Comparison of ENCODE assay signal across 27 cellular contexts in genomic region chr1:74763714-74764301, GRCh38. TPM values are rescaled to one million over a fixed set of nuclear protein-coding genes. Genes with fewer than 3 reads are reported as not detected.
DNase-seq lines count a peak whose midpoint lies in the region; ATAC-seq and TF ChIP-seq lines count a peak whose summit lies in the region.
"Had no signal": no experiment of that assay in that cellular context is flagged by ENCODE, and none has a peak within 500 bp of the region (broad histone marks: within the 10 kb centered on the region; RNA-seq: fewer than 3 reads in every experiment).

No MANE protein-coding gene starts in this region.

- H3K9me3 Mint-ChIP-seq in activated CD4-positive, alpha-beta T cell treated with anti-CD3 and anti-CD28 coated beads for 36 hours (ENCODE audit: low read depth), result no peaks in the 10 kb centered on the region
- H3K9me3 Mint-ChIP-seq in activated T-helper 1 cell treated with anti-CD3 and anti-CD28 coated beads, Interleukin-12 subunit alpha, Interleukin-12 subunit beta, Interleukin-2, Interleukin-4 antibody, amounts not matched to agents 30 ng/mL and 10 ng/mL and 1 ng/mL, durations not matched to agents 14 hours and 24 hours and 36 hours, result no peaks in the 10 kb centered on the region
- H3K9me3 Mint-ChIP-seq: HFFc6; natural killer cell treated with Interleukin-12 subunit alpha and Interleukin-12 subunit beta and Interleukin-15 and Interleukin-18, amount 100 ng/mL, for 72 hours; stimulated activated memory B cell treated with anti-CD40 and anti-IgM and Interleukin-4, amounts not matched to agents 10 μg/mL and 1 μg/mL and 100 μg/mL, for 72 hours had no signal

- H3K36me3 Mint-ChIP-seq in activated CD4-positive, alpha-beta T cell treated with anti-CD3 and anti-CD28 coated beads for 36 hours (ENCODE audit: low read depth), result peaks cover 49% of the 10 kb centered on the region
- peaks cover 29% of the 10 kb centered on the region for H3K36me3 Mint-ChIP-seq in activated T-helper 1 cell treated with anti-CD3 and anti-CD28 coated beads, Interleukin-12 subunit alpha, Interleukin-12 subunit beta, Interleukin-2, Interleukin-4 antibody, amounts not matched to agents 30 ng/mL and 10 ng/mL and 1 ng/mL, durations not matched to agents 14 hours and 24 hours and 36 hours (ENCODE audit: low read depth)

- intact Hi-C loops in activated CD4-positive, alpha-beta T cell treated with anti-CD3 and anti-CD28 coated beads for 36 hours (cut with DNase I, micrococcal nuclease), result loop anchor here in 1 of 2 experiments (2.0 to 10.0 kb wide), 3 partner anchors 31 to 1021 kb away; partner anchors contain the start of genes ACADM, CRYZ, RABGGTB and TYW3
- intact Hi-C loops in A673 (cut with micrococcal nuclease; ENCODE audit: unreplicated experiment) (no loop called here), vagina (cut with DNase I) (no loop called here)
- intact Hi-C loops in activated T-helper 1 cell treated with anti-CD3 and anti-CD28 coated beads, Interleukin-12 subunit alpha, Interleukin-12 subunit beta, Interleukin-2, Interleukin-4 antibody, amounts not matched to agents 30 ng/mL and 10 ng/mL and 1 ng/mL, durations not matched to agents 14 hours and 24 hours and 36 hours (cut with micrococcal nuclease), result loop anchor here (2.0 kb wide), 1 partner anchor 31 kb away; the partner anchor contains the start of genes CRYZ and TYW3

- no peak for TF ChIP-seq POLR2A in vagina (IDR thresholded peaks at IDR 0.05)

- BruUV-seq in A673 (replicated peaks; lab: Mats Ljungman, UMichigan), result TSS peak; percentile 32

- H3K9me3 ChIP-seq in A673 (ENCODE audit: low read depth, low read length, poor library complexity, severe bottlenecking), result no peaks in the 10 kb centered on the region
- no peaks in the 10 kb centered on the region for H3K9me3 ChIP-seq in vagina
- H3K9me3 ChIP-seq: gastrocnemius medialis, lower lobe of right lung, Peyer's patch, testis had no signal

- TF ChIP-seq CTCF in A673 (conservative IDR thresholded peaks at IDR 0.05; ENCODE audit: low read depth, low read length) (no peak), vagina (IDR thresholded peaks at IDR 0.05) (no peak)

- no peak overlapping the region for H3K27ac ChIP-seq in A673 (ENCODE audit: low read depth, low read length, poor library complexity, severe bottlenecking)
- no peak overlapping the region for H3K27ac ChIP-seq in vagina
- H3K27ac ChIP-seq: brain microvascular endothelial cell, C4-2B, gastrocnemius medialis, lower lobe of right lung, Peyer's patch, testis had no signal

- H3K4me1 ChIP-seq in A673 (ENCODE audit: insufficient read depth, low read length, poor library complexity, severe bottlenecking) (no peaks in the 10 kb centered on the region), vagina (no peaks in the 10 kb centered on the region)
- H3K4me1 ChIP-seq: gastrocnemius medialis, lower lobe of right lung, Peyer's patch, testis had no signal

- POLR2A ChIA-PET in activated CD4-positive, alpha-beta T cell treated with anti-CD3 and anti-CD28 coated beads for 36 hours (lab: Charles Lee), result interaction anchor here (1.0 to 1.3 kb wide), 2 partner anchors 8 to 19 kb away, joined by 3 read pairs; no protein-coding TSS in a partner anchor
- POLR2A ChIA-PET in A673 (lab: Charles Lee; ENCODE audit: low non-redundant PET), result no interaction called here

- H3K27me3 Mint-ChIP-seq in activated CD4-positive, alpha-beta T cell treated with anti-CD3 and anti-CD28 coated beads for 36 hours, result no peaks in the 10 kb centered on the region
- H3K27me3 Mint-ChIP-seq in activated T-helper 1 cell treated with anti-CD3 and anti-CD28 coated beads, Interleukin-12 subunit alpha, Interleukin-12 subunit beta, Interleukin-2, Interleukin-4 antibody, amounts not matched to agents 30 ng/mL and 10 ng/mL and 1 ng/mL, durations not matched to agents 14 hours and 24 hours and 36 hours (ENCODE audit: insufficient read depth), result no peaks in the 10 kb centered on the region
- H3K27me3 Mint-ChIP-seq: natural killer cell treated with Interleukin-12 subunit alpha and Interleukin-12 subunit beta and Interleukin-15 and Interleukin-18, amount 100 ng/mL, for 72 hours; stimulated activated memory B cell treated with anti-CD40 and anti-IgM and Interleukin-4, amounts not matched to agents 10 μg/mL and 1 μg/mL and 100 μg/mL, for 72 hours had no signal

- H3K4me1 Mint-ChIP-seq in activated CD4-positive, alpha-beta T cell treated with anti-CD3 and anti-CD28 coated beads for 36 hours, result peaks cover 22% of the 10 kb centered on the region
- peaks cover 10% of the 10 kb centered on the region for H3K4me1 Mint-ChIP-seq in activated T-helper 1 cell treated with anti-CD3 and anti-CD28 coated beads, Interleukin-12 subunit alpha, Interleukin-12 subunit beta, Interleukin-2, Interleukin-4 antibody, amounts not matched to agents 30 ng/mL and 10 ng/mL and 1 ng/mL, durations not matched to agents 14 hours and 24 hours and 36 hours (ENCODE audit: low read depth)
- H3K4me1 Mint-ChIP-seq: stimulated activated memory B cell treated with anti-CD40 and anti-IgM and Interleukin-4, amounts not matched to agents 10 μg/mL and 1 μg/mL and 100 μg/mL, for 72 hours had no signal

- no peak overlapping the region for H3K4me3 ChIP-seq in A673 (ENCODE audit: low read depth, low read length, poor library complexity, severe bottlenecking)
- no peak overlapping the region for H3K4me3 ChIP-seq in vagina
- H3K4me3 ChIP-seq: gastrocnemius medialis, lower lobe of right lung, Peyer's patch, testis had no signal

- H3K36me3 ChIP-seq in A673 (ENCODE audit: insufficient read depth, low read length, poor library complexity, severe bottlenecking) (no peaks in the 10 kb centered on the region), vagina (no peaks in the 10 kb centered on the region)

- no peak for DNase-seq in activated CD4-positive, alpha-beta T cell treated with anti-CD3 and anti-CD28 coated beads for 36 hours
- DNase-seq in activated CD4-positive, alpha-beta T cell treated with anti-CD3 and anti-CD28 coated beads, Interleukin-2, amount 50 U/mL, for 1 hour, result no peak
- DNase-seq in A673 (ENCODE audit: low spot score), result no peak
- DNase-seq in activated T-helper 1 cell treated with anti-CD3 and anti-CD28 coated beads, Interleukin-12 subunit alpha, Interleukin-12 subunit beta, Interleukin-2, Interleukin-4 antibody, amounts not matched to agents 30 ng/mL and 10 ng/mL and 1 ng/mL, durations not matched to agents 14 hours and 24 hours and 36 hours (ENCODE audit: low spot score), result no peak
- peak; percentile 5 for DNase-seq in dermis blood vessel endothelial cell
- no peak for DNase-seq in vagina (ENCODE audit: extremely low spot score in 2 of 2)
- DNase-seq: 8988T; activated CD4-positive, alpha-beta T cell treated with anti-CD3 and anti-CD28 coated beads for 1 hour; amniotic stem cell; brain microvascular endothelial cell; gastrocnemius medialis; GOT3; HFFc6; lower lobe of right lung; NCI-H1048; NCI-H2107; NCI-H446; NCI-H748 treated with DMSO at 0.1 percent for 48 hours; Peyer's patch; SHP77 treated with DMSO at 0.1 percent for 48 hours; stimulated activated CD4-positive, alpha-beta T cell treated with anti-CD3 and anti-CD28 coated beads, Interleukin-15, amount 100 ng/mL, for 24 hours; testis had no signal

- ATAC-seq in activated CD4-positive, alpha-beta T cell treated with anti-CD3 and anti-CD28 coated beads for 36 hours, result peak; percentile 89
- ATAC-seq in GM18511 (IDR thresholded peaks at IDR 0.05; ENCODE audit: unreplicated experiment), result no peak
- no peak for ATAC-seq in GM21576 (IDR thresholded peaks at IDR 0.05; ENCODE audit: unreplicated experiment)
- ATAC-seq: gastrocnemius medialis; lower lobe of right lung; stimulated activated memory B cell treated with anti-CD40 and anti-IgM and Interleukin-4, amounts not matched to agents 10 μg/mL and 1 μg/mL and 100 μg/mL, for 72 hours had no signal

- H3K27me3 ChIP-seq in A673 (replicated peaks; ENCODE audit: insufficient read depth, low read depth, low read length, poor library complexity), result no peaks in the 10 kb centered on the region
- no peaks in the 10 kb centered on the region for H3K27me3 ChIP-seq in vagina
- H3K27me3 ChIP-seq: brain microvascular endothelial cell, gastrocnemius medialis, Peyer's patch, testis had no signal

- CTCF ChIA-PET in activated CD4-positive, alpha-beta T cell treated with anti-CD3 and anti-CD28 coated beads for 36 hours (lab: Charles Lee), result interaction anchor here (0.8 to 1.3 kb wide), 4 partner anchors 8 to 74 kb away, joined by 3 to 5 read pairs (median 4); no protein-coding TSS in a partner anchor
- CTCF ChIA-PET in A673 (lab: Charles Lee), result no interaction called here

- peak overlapping the region; percentile 67 for H3K27ac Mint-ChIP-seq in activated CD4-positive, alpha-beta T cell treated with anti-CD3 and anti-CD28 coated beads for 36 hours
- peak overlapping the region; percentile 20 for H3K27ac Mint-ChIP-seq in activated T-helper 1 cell treated with anti-CD3 and anti-CD28 coated beads, Interleukin-12 subunit alpha, Interleukin-12 subunit beta, Interleukin-2, Interleukin-4 antibody, amounts not matched to agents 30 ng/mL and 10 ng/mL and 1 ng/mL, durations not matched to agents 14 hours and 24 hours and 36 hours
- H3K27ac Mint-ChIP-seq: HFFc6; natural killer cell treated with Interleukin-12 subunit alpha and Interleukin-12 subunit beta and Interleukin-15 and Interleukin-18, amount 100 ng/mL, for 72 hours; stimulated activated memory B cell treated with anti-CD40 and anti-IgM and Interleukin-4, amounts not matched to agents 10 μg/mL and 1 μg/mL and 100 μg/mL, for 72 hours had no signal

- H3K4me3 Mint-ChIP-seq in activated CD4-positive, alpha-beta T cell treated with anti-CD3 and anti-CD28 coated beads for 36 hours, result no peak overlapping the region
- no peak overlapping the region for H3K4me3 Mint-ChIP-seq in activated T-helper 1 cell treated with anti-CD3 and anti-CD28 coated beads, Interleukin-12 subunit alpha, Interleukin-12 subunit beta, Interleukin-2, Interleukin-4 antibody, amounts not matched to agents 30 ng/mL and 10 ng/mL and 1 ng/mL, durations not matched to agents 14 hours and 24 hours and 36 hours
- H3K4me3 Mint-ChIP-seq: HFFc6; natural killer cell treated with Interleukin-12 subunit alpha and Interleukin-12 subunit beta and Interleukin-15 and Interleukin-18, amount 100 ng/mL, for 72 hours; stimulated activated memory B cell treated with anti-CD40 and anti-IgM and Interleukin-4, amounts not matched to agents 10 μg/mL and 1 μg/mL and 100 μg/mL, for 72 hours had no signal

RNA-seq across cellular contexts. Expression of gene TYW3, which starts 30.9 kb away (rescaled TPM):
- 10 to 100 TPM; 29.9 to 33.7 TPM for total RNA-seq in activated CD4-positive, alpha-beta T cell treated with anti-CD3 and anti-CD28 coated beads for 36 hours
- total RNA-seq in A673 (2021), result 29.7 and 33.9 TPM in 2 replicates
- 33.7 and 39.7 TPM in 2 replicates for total RNA-seq in activated T-helper 1 cell treated with anti-CD3 and anti-CD28 coated beads, Interleukin-12 subunit alpha, Interleukin-12 subunit beta, Interleukin-2, Interleukin-4 antibody, amounts not matched to agents 30 ng/mL and 10 ng/mL and 1 ng/mL, durations not matched to agents 14 hours and 24 hours and 36 hours
- 10.7 and 17.0 TPM in 2 replicates for total RNA-seq in dermis blood vessel endothelial cell
- 8.8 TPM for total RNA-seq in vagina

RNA-seq across cellular contexts. Expression of gene CRYZ, which starts 31.0 kb away (rescaled TPM):
- total RNA-seq in activated CD4-positive, alpha-beta T cell treated with anti-CD3 and anti-CD28 coated beads for 36 hours, result 10 to 100 TPM; 26.7 to 34.2 TPM
- total RNA-seq in A673 (2021) (45.6 and 46.3 TPM in 2 replicates), dermis blood vessel endothelial cell (33.3 and 33.4 TPM in 2 replicates), vagina (32.7 TPM)
- 13.7 and 16.8 TPM in 2 replicates for total RNA-seq in activated T-helper 1 cell treated with anti-CD3 and anti-CD28 coated beads, Interleukin-12 subunit alpha, Interleukin-12 subunit beta, Interleukin-2, Interleukin-4 antibody, amounts not matched to agents 30 ng/mL and 10 ng/mL and 1 ng/mL, durations not matched to agents 14 hours and 24 hours and 36 hours
